34 cellular contexts compared by ENCODE assay signal in the genomic region with DNA sequence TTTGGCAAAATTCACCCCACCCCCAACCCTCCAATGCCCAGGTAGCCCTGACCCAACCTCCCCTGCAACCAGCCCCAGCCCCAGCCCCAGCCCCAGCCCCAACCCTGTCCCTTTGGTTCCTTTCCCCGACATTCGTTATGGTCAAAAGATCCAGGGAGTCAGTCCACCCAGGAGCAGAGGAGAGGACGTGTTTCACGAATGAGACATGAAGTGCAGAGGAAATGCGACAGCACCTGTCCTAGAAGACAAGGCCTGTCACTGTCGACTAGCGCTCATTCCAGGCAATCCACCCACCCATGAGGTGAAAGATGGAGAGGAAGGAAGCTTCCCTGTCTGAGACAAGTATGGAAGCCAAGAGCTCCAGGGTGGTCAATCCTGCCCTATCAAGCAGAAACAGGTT.
"Had no signal": no experiment of that assay in that cellular context is flagged by ENCODE, and none has a peak within 500 bp of the region (broad histone marks: within the 10 kb centered on the region; RNA-seq: fewer than 3 reads in every experiment).

No MANE protein-coding gene starts in this region.

- H3K36me3 ChIP-seq: ascending aorta, cardiac muscle cell had no signal

- H3K4me1 ChIP-seq: ascending aorta had no signal

- H3K36me3 Mint-ChIP-seq: activated naive CD4-positive, alpha-beta T cell treated with anti-CD3 and anti-CD28 coated beads, Interleukin-2, amount 10 ng/mL, durations not matched to agents 7 days and 5 days; activated naive CD4-positive, alpha-beta T cell treated with anti-CD3 and anti-CD28 coated beads, Interleukin-2, amount 50 U/mL, for 24 hours; activated naive CD8-positive, alpha-beta T cell; activated naive CD8-positive, alpha-beta T cell treated with anti-CD3 and anti-CD28 coated beads, Interleukin-2, amount 10 ng/mL, durations not matched to agents 7 days and 5 days had no signal

- H3K9me3 Mint-ChIP-seq: activated naive CD4-positive, alpha-beta T cell treated with anti-CD3 and anti-CD28 coated beads, Interleukin-2, amount 50 U/mL, for 24 hours had no signal

- H3K9me3 ChIP-seq: ascending aorta had no signal

- H3K4me3 ChIP-seq: ascending aorta, cardiac muscle cell had no signal

- ATAC-seq: activated CD8-positive, alpha-beta T cell treated with anti-CD3 and anti-CD28 coated beads for 36 hours; activated naive CD8-positive, alpha-beta T cell treated with anti-CD3 and anti-CD28 coated beads, Interleukin-2, amount 50 U/mL, for 24 hours had no signal

- H3K27ac Mint-ChIP-seq: activated B cell treated with CpG ODN at 0.5 μM for 24 hours; activated CD4-positive, alpha-beta memory T cell treated with anti-CD3 and anti-CD28 coated beads for 36 hours; activated CD4-positive, alpha-beta T cell treated with anti-CD3 and anti-CD28 coated beads, Interleukin-2, amount 10 ng/mL, durations not matched to agents 24 days and 14 days; activated CD8-positive, alpha-beta T cell treated with anti-CD3 and anti-CD28 coated beads for 36 hours; activated naive CD4-positive, alpha-beta T cell treated with anti-CD3 and anti-CD28 coated beads, Interleukin-2, amount 10 ng/mL, durations not matched to agents 7 days and 5 days; activated naive CD4-positive, alpha-beta T cell treated with anti-CD3 and anti-CD28 coated beads, Interleukin-2, amount 50 U/mL, for 24 hours; activated naive CD8-positive, alpha-beta T cell; activated naive CD8-positive, alpha-beta T cell treated with anti-CD3 and anti-CD28 coated beads, Interleukin-2, amount 10 ng/mL, durations not matched to agents 7 days and 5 days; activated naive CD8-positive, alpha-beta T cell treated with anti-CD3 and anti-CD28 coated beads, Interleukin-2, amount 50 U/mL, for 24 hours; activated T-helper 2 cell treated with anti-CD3 and anti-CD28 coated beads, Interferon-gamma antibody, Interleukin-2, Interleukin-4, amounts not matched to agents 10 μg/mL and 5 μg/mL and 100 μg/mL, durations not matched to agents 14 hours and 24 hours and 36 hours; brain; T-helper 1 cell treated with Interleukin-12 subunit alpha and Interleukin-12 subunit beta and Interleukin-4 antibody, amounts not matched to agents 30 μg/mL and 1 μg/mL, for 36 hours; T-helper 2 cell treated with Interferon-gamma antibody and Interleukin-4, amounts not matched to agents 5 μg/mL and 100 μg/mL, for 36 hours had no signal

- H3K27me3 ChIP-seq: ascending aorta, cardiac muscle cell had no signal

- DNase-seq: activated B cell treated with CpG ODN at 0.5 μM for 24 hours; activated CD4-positive, alpha-beta memory T cell treated with anti-CD3 and anti-CD28 coated beads for 36 hours; activated CD4-positive, alpha-beta T cell treated with anti-CD3 and anti-CD28 coated beads for 4 hours; activated CD4-positive, alpha-beta T cell treated with anti-CD3 and anti-CD28 coated beads, Interleukin-2, amount 10 ng/mL, durations not matched to agents 24 days and 14 days; activated CD4-positive, alpha-beta T cell treated with anti-CD3 and anti-CD28 coated beads, Interleukin-2, amount 50 U/mL, for 1 hour; activated CD4-positive, alpha-beta T cell treated with anti-CD3 and anti-CD28 coated beads, Interleukin-2, amount 50 U/mL, for 4 hours; activated CD4-positive, CD25-positive, alpha-beta regulatory T cell treated with anti-CD3 and anti-CD28 coated beads, Interleukin-2, amount 50 U/mL, for 72 hours; activated CD8-positive, alpha-beta memory T cell treated with anti-CD3 and anti-CD28 coated beads, Interleukin-2, amount 50 U/mL, for 4 hours; activated CD8-positive, alpha-beta T cell treated with anti-CD3 and anti-CD28 coated beads for 36 hours; activated effector memory CD4-positive, alpha-beta T cell treated with Interleukin-2 at 50 U/mL for 16 hours; activated gamma-delta T cell; activated naive CD4-positive, alpha-beta T cell treated with anti-CD3 and anti-CD28 coated beads, Interleukin-2, amount 10 ng/mL, durations not matched to agents 7 days and 5 days; activated naive CD4-positive, alpha-beta T cell treated with Interleukin-2 at 50 U/mL for 16 hours; activated naive CD8-positive, alpha-beta T cell treated with anti-CD3 and anti-CD28 coated beads, Interleukin-2, amount 10 ng/mL, durations not matched to agents 7 days and 5 days; activated naive CD8-positive, alpha-beta T cell treated with anti-CD3 and anti-CD28 coated beads, Interleukin-2, amount 50 U/mL, for 24 hours; activated T-cell treated with anti-CD3 and anti-CD28 coated beads for 4 hours; activated T-cell treated with anti-CD3 and anti-CD28 coated beads, Interleukin-2, amount 50 U/mL, for 48 hours; amygdala; anterior cingulate cortex; caudate nucleus; SW 1271; T-helper 1 cell; T-helper 2 cell; T-helper 9 cell had no signal

- H3K27ac ChIP-seq: ascending aorta, cardiac muscle cell, VCaP had no signal

- H3K4me1 Mint-ChIP-seq: activated B cell treated with CpG ODN at 0.5 μM for 24 hours; activated CD4-positive, alpha-beta T cell treated with anti-CD3 and anti-CD28 coated beads, Interleukin-2, amount 10 ng/mL, durations not matched to agents 24 days and 14 days; activated naive CD4-positive, alpha-beta T cell treated with anti-CD3 and anti-CD28 coated beads, Interleukin-2, amount 10 ng/mL, durations not matched to agents 7 days and 5 days; activated naive CD8-positive, alpha-beta T cell treated with anti-CD3 and anti-CD28 coated beads, Interleukin-2, amount 10 ng/mL, durations not matched to agents 7 days and 5 days; activated naive CD8-positive, alpha-beta T cell treated with anti-CD3 and anti-CD28 coated beads, Interleukin-2, amount 50 U/mL, for 24 hours; brain; central memory CD8-positive, alpha-beta T cell had no signal

- H3K27me3 Mint-ChIP-seq: activated B cell treated with CpG ODN at 0.5 μM for 24 hours; activated CD4-positive, alpha-beta memory T cell treated with anti-CD3 and anti-CD28 coated beads for 36 hours; activated CD4-positive, alpha-beta T cell treated with anti-CD3 and anti-CD28 coated beads, Interleukin-2, amount 10 ng/mL, durations not matched to agents 24 days and 14 days; activated CD8-positive, alpha-beta T cell treated with anti-CD3 and anti-CD28 coated beads for 36 hours; activated naive CD4-positive, alpha-beta T cell treated with anti-CD3 and anti-CD28 coated beads, Interleukin-2, amount 10 ng/mL, durations not matched to agents 7 days and 5 days; activated naive CD4-positive, alpha-beta T cell treated with anti-CD3 and anti-CD28 coated beads, Interleukin-2, amount 50 U/mL, for 24 hours; activated naive CD8-positive, alpha-beta T cell; activated naive CD8-positive, alpha-beta T cell treated with anti-CD3 and anti-CD28 coated beads, Interleukin-2, amount 10 ng/mL, durations not matched to agents 7 days and 5 days; activated naive CD8-positive, alpha-beta T cell treated with anti-CD3 and anti-CD28 coated beads, Interleukin-2, amount 50 U/mL, for 24 hours; central memory CD8-positive, alpha-beta T cell had no signal

- H3K4me3 Mint-ChIP-seq: activated B cell treated with CpG ODN at 0.5 μM for 24 hours; activated CD4-positive, alpha-beta memory T cell treated with anti-CD3 and anti-CD28 coated beads for 36 hours; activated CD4-positive, alpha-beta T cell treated with anti-CD3 and anti-CD28 coated beads, Interleukin-2, amount 10 ng/mL, durations not matched to agents 24 days and 14 days; activated CD8-positive, alpha-beta T cell treated with anti-CD3 and anti-CD28 coated beads for 36 hours; activated naive CD4-positive, alpha-beta T cell treated with anti-CD3 and anti-CD28 coated beads, Interleukin-2, amount 10 ng/mL, durations not matched to agents 7 days and 5 days; activated naive CD4-positive, alpha-beta T cell treated with anti-CD3 and anti-CD28 coated beads, Interleukin-2, amount 50 U/mL, for 24 hours; activated naive CD8-positive, alpha-beta T cell; activated naive CD8-positive, alpha-beta T cell treated with anti-CD3 and anti-CD28 coated beads, Interleukin-2, amount 10 ng/mL, durations not matched to agents 7 days and 5 days; activated naive CD8-positive, alpha-beta T cell treated with anti-CD3 and anti-CD28 coated beads, Interleukin-2, amount 50 U/mL, for 24 hours; brain; central memory CD8-positive, alpha-beta T cell; T-helper 1 cell treated with Interleukin-12 subunit alpha and Interleukin-12 subunit beta and Interleukin-4 antibody, amounts not matched to agents 30 μg/mL and 1 μg/mL, for 36 hours; T-helper 2 cell treated with Interferon-gamma antibody and Interleukin-4, amounts not matched to agents 5 μg/mL and 100 μg/mL, for 36 hours had no signal
